Comparison of ENCODE assay signal across 16 cellular contexts in the genomic region with DNA sequence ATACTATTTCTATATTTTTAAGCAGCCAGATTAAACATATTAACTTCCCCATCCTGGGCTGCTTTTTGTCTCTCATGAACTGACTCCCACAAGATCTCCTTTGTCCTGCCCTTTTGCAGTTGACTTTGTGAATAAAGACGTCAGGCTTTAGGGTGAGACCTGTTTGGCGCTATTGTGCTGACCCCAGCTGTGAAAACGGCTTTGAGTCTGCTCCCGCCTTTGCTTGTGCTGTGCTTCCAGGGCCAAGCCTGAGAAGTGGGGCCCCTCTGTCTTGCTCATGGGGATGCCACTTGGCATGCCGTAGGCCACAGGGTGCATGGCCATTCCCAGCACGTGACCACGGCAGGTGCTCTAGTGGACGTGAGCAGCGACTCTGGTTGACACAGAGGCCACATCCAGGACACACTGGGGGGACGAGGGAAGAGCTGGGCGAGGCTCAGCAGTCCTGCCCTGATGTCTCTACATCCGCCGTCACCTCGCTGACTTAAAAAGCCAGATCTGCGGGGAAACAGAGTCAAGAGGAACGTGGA.
"Had no signal": no experiment of that assay in that cellular context is flagged by ENCODE, and none has a peak within 500 bp of the region (broad histone marks: within the 10 kb centered on the region; RNA-seq: fewer than 3 reads in every experiment).

No MANE protein-coding gene starts in this region.

- DNase-seq: activated CD4-positive, alpha-beta T cell treated with anti-CD3 and anti-CD28 coated beads, Interleukin-2, amount 50 U/mL, for 4 hours; activated gamma-delta T cell treated with Interleukin-2 at 50 U/mL for 16 hours; activated naive CD8-positive, alpha-beta T cell treated with anti-CD3 and anti-CD28 coated beads for 36 hours; activated T-cell treated with anti-CD3 and anti-CD28 coated beads for 4 hours; amniotic stem cell; foreskin keratinocyte; glutamatergic neuron; hippocampal formation; mucosa of descending colon; naive B cell; pancreas; stimulated activated naive CD4-positive, alpha-beta T cell; WERI-Rb-1 had no signal

- H3K27ac ChIP-seq: cardiac muscle cell, foreskin keratinocyte, pancreas, WERI-Rb-1 had no signal

- H3K4me3 Mint-ChIP-seq: activated naive CD8-positive, alpha-beta T cell treated with anti-CD3 and anti-CD28 coated beads for 36 hours; activated T-helper 1 cell treated with anti-CD3 and anti-CD28 coated beads, Interleukin-12 subunit alpha, Interleukin-12 subunit beta, Interleukin-2, Interleukin-4 antibody, amounts not matched to agents 30 ng/mL and 10 ng/mL and 1 ng/mL, durations not matched to agents 14 hours and 24 hours and 36 hours had no signal

- H3K27ac Mint-ChIP-seq: activated naive CD8-positive, alpha-beta T cell treated with anti-CD3 and anti-CD28 coated beads for 36 hours; activated T-helper 1 cell treated with anti-CD3 and anti-CD28 coated beads, Interleukin-12 subunit alpha, Interleukin-12 subunit beta, Interleukin-2, Interleukin-4 antibody, amounts not matched to agents 30 ng/mL and 10 ng/mL and 1 ng/mL, durations not matched to agents 14 hours and 24 hours and 36 hours; naive B cell had no signal

- ATAC-seq: foreskin keratinocyte, left lobe of liver, mucosa of descending colon, pancreas had no signal

- H3K9me3 ChIP-seq: mucosa of descending colon, pancreas had no signal

- H3K27me3 Mint-ChIP-seq: activated naive CD8-positive, alpha-beta T cell treated with anti-CD3 and anti-CD28 coated beads for 36 hours had no signal

- H3K9me3 Mint-ChIP-seq: activated naive CD8-positive, alpha-beta T cell treated with anti-CD3 and anti-CD28 coated beads for 36 hours; activated T-helper 1 cell treated with anti-CD3 and anti-CD28 coated beads, Interleukin-12 subunit alpha, Interleukin-12 subunit beta, Interleukin-2, Interleukin-4 antibody, amounts not matched to agents 30 ng/mL and 10 ng/mL and 1 ng/mL, durations not matched to agents 14 hours and 24 hours and 36 hours had no signal

- H3K36me3 Mint-ChIP-seq: activated naive CD8-positive, alpha-beta T cell treated with anti-CD3 and anti-CD28 coated beads for 36 hours; naive B cell had no signal

- H3K4me3 ChIP-seq: cardiac muscle cell, mucosa of descending colon, pancreas had no signal

- H3K27me3 ChIP-seq: cardiac muscle cell, pancreas had no signal

- H3K36me3 ChIP-seq: cardiac muscle cell, pancreas, WERI-Rb-1 had no signal

- H3K4me1 ChIP-seq: pancreas had no signal

- H3K4me1 Mint-ChIP-seq: activated naive CD8-positive, alpha-beta T cell treated with anti-CD3 and anti-CD28 coated beads for 36 hours; naive B cell had no signal
